Comparison of ENCODE assay signal across 8 cellular contexts in the genomic region with DNA sequence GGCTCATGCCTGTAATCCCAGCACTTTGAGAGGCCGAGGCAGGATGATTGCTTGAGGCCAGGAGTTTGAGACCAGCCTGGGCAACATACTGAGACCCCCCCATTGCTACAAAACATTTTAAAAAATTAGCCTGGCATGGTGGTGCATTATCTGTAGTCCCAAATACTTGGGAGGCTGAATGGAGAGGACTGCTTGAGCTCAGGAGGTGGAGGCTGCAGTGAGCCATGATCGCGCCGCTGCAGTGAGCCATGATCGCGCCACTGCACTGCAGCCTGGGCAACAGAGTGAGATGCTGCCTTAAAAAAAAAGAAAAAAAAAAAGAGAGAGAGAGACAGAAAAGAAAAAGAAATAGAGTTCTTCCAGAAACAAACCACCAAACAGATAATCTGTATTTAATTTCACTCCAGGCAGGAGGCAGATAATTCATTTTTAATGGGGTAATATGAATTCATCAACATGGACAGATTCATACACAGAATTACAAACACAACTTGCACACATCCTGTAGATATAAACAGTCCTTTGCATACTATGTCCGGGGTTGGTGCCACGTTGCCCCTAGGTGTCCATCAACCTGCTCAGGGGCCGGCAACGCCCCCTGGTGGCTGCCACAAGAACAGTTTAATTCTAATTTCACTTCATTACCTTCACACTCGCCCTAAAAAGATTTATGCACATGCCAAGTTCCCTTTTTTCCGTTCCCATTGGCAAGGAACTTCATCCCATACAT. TPM values are rescaled to one million over a fixed set of nuclear protein-coding genes. Genes with fewer than 3 reads are reported as not detected.
DNase-seq lines count a peak whose midpoint lies in the region; ATAC-seq and TF ChIP-seq lines count a peak whose summit lies in the region.

No MANE protein-coding gene starts in this region.

- POLR2A ChIA-PET in CD8-positive, alpha-beta T cell (lab: Charles Lee): interaction anchor here (1.0 kb wide), 1 partner anchor 23 kb away, joined by 3 read pairs; no protein-coding TSS in a partner anchor
- POLR2A ChIA-PET in activated B cell treated with CpG ODN at 0.5 μM for 24 hours (lab: Charles Lee): no interaction called here

- H3K27ac Mint-ChIP-seq in CD8-positive, alpha-beta T cell: no peak overlapping the region
- H3K27ac Mint-ChIP-seq in activated B cell treated with CpG ODN at 0.5 μM for 24 hours: no peak overlapping the region
- H3K27ac Mint-ChIP-seq in central memory CD8-positive, alpha-beta T cell (ENCODE audit: low read depth): no peak overlapping the region

- peak; percentile 91 for TF ChIP-seq CTCF in CD8-positive, alpha-beta T cell (IDR thresholded peaks at IDR 0.05)
- TF ChIP-seq CTCF in activated B cell treated with CpG ODN at 0.5 μM for 24 hours (IDR thresholded peaks at IDR 0.05) (peak; percentile 58), lower lobe of right lung (IDR thresholded peaks at IDR 0.05) (peak; percentile 85)

- ATAC-seq in CD8-positive, alpha-beta T cell: peak; percentile 66
- ATAC-seq in GM21576 (IDR thresholded peaks at IDR 0.05; ENCODE audit: unreplicated experiment) (peak; percentile 67), activated B cell treated with CpG ODN at 0.5 μM for 24 hours (ENCODE audit: low read depth) (peak; percentile 72), lower lobe of right lung (peak; percentile 68 to 75)
- peak; percentile 67 for ATAC-seq in central memory CD8-positive, alpha-beta T cell (replicated peaks; ENCODE audit: extremely low read depth, poor library complexity, severe bottlenecking)

- H3K9me3 ChIP-seq in CD8-positive, alpha-beta T cell (ENCODE audit: low read length): no peaks in the 10 kb centered on the region
- H3K9me3 ChIP-seq in lower lobe of right lung: no peaks in the 10 kb centered on the region

- H3K4me1 ChIP-seq in CD8-positive, alpha-beta T cell (ENCODE audit: insufficient read depth, low read length): peaks cover 7% of the 10 kb centered on the region
- H3K4me1 ChIP-seq in lower lobe of right lung: peaks cover 24% of the 10 kb centered on the region

- no peak overlapping the region for H3K4me3 Mint-ChIP-seq in CD8-positive, alpha-beta T cell
- no peak overlapping the region for H3K4me3 Mint-ChIP-seq in activated B cell treated with CpG ODN at 0.5 μM for 24 hours
- no peak overlapping the region for H3K4me3 Mint-ChIP-seq in central memory CD8-positive, alpha-beta T cell

- DNase-seq in CD8-positive, alpha-beta T cell: peak; percentile 13 to 78 (median 55)
- DNase-seq in NCI-H2029 (lab: John Stamatoyannopoulos, UW): peak; percentile 53
- peak; percentile 41 for DNase-seq in activated B cell treated with CpG ODN at 0.5 μM for 24 hours
- DNase-seq in central memory CD8-positive, alpha-beta T cell (ENCODE audit: low spot score in 2 of 2): peak; percentile 27 to 49
- peak; percentile 68 for DNase-seq in lower lobe of right lung
- DNase-seq in stimulated activated CD8-positive, alpha-beta memory T cell treated with anti-CD3 and anti-CD28 coated beads, Interleukin-4, amount 100 ng/mL, for 1 hour (ENCODE audit: low read depth in 2 of 2, low spot score in 1 of 2): peak; percentile 31 to 32
- DNase-seq in 8988T: no peak

- H3K4me1 Mint-ChIP-seq in CD8-positive, alpha-beta T cell (ENCODE audit: low read depth): peaks cover 22% of the 10 kb centered on the region
- peaks cover 9% of the 10 kb centered on the region for H3K4me1 Mint-ChIP-seq in activated B cell treated with CpG ODN at 0.5 μM for 24 hours
- H3K4me1 Mint-ChIP-seq in central memory CD8-positive, alpha-beta T cell: peaks cover 7% of the 10 kb centered on the region

- no peaks in the 10 kb centered on the region for H3K9me3 Mint-ChIP-seq in CD8-positive, alpha-beta T cell
- no peaks in the 10 kb centered on the region for H3K9me3 Mint-ChIP-seq in activated B cell treated with CpG ODN at 0.5 μM for 24 hours
- no peaks in the 10 kb centered on the region for H3K9me3 Mint-ChIP-seq in central memory CD8-positive, alpha-beta T cell

- CTCF ChIA-PET in CD8-positive, alpha-beta T cell (lab: Charles Lee): interaction anchor here (0.7 to 4.0 kb wide), 15 partner anchors 8 to 755 kb away, joined by 3 to 25 read pairs (median 4); a partner anchor contains a TSS
- CTCF ChIA-PET in activated B cell treated with CpG ODN at 0.5 μM for 24 hours (lab: Charles Lee): interaction anchor here (0.6 to 1.7 kb wide), 7 partner anchors 16 to 753 kb away, joined by 3 to 7 read pairs (median 4); a partner anchor contains a TSS

- H3K27me3 ChIP-seq in CD8-positive, alpha-beta T cell (ENCODE audit: insufficient read depth, low read length): no peaks in the 10 kb centered on the region
- H3K27me3 ChIP-seq in lower lobe of right lung (ENCODE audit: low read depth): no peaks in the 10 kb centered on the region

- intact Hi-C loops in CD8-positive, alpha-beta T cell (cut with DNase I, micrococcal nuclease): loop anchor here (1.0 to 10.0 kb wide), 3 partner anchors 23 to 1569 kb away; a partner anchor contains a TSS
- intact Hi-C loops in activated B cell treated with CpG ODN at 0.5 μM for 24 hours (cut with micrococcal nuclease) (loop anchor here (1.0 to 5.0 kb wide), 5 partner anchors 301 to 1563 kb away; no protein-coding TSS in a partner anchor), lower lobe of right lung (cut with DNase I) (no loop called here)

- H3K4me3 ChIP-seq in CD8-positive, alpha-beta T cell (ENCODE audit: low read depth, low read length): no peak overlapping the region
- H3K4me3 ChIP-seq in lower lobe of right lung: no peak overlapping the region

- H3K36me3 Mint-ChIP-seq in CD8-positive, alpha-beta T cell: no peaks in the 10 kb centered on the region
- H3K36me3 Mint-ChIP-seq in activated B cell treated with CpG ODN at 0.5 μM for 24 hours (ENCODE audit: low read depth): no peaks in the 10 kb centered on the region
- H3K36me3 Mint-ChIP-seq in central memory CD8-positive, alpha-beta T cell (ENCODE audit: insufficient read depth): no peaks in the 10 kb centered on the region

- H3K27ac ChIP-seq in CD8-positive, alpha-beta T cell (ENCODE audit: low read depth, low read length): no peak overlapping the region
- H3K27ac ChIP-seq in lower lobe of right lung: no peak overlapping the region

- no peaks in the 10 kb centered on the region for H3K36me3 ChIP-seq in CD8-positive, alpha-beta T cell (ENCODE audit: insufficient read depth, low read length)
- H3K36me3 ChIP-seq in lower lobe of right lung: peaks cover 6% of the 10 kb centered on the region

- H3K27me3 Mint-ChIP-seq in CD8-positive, alpha-beta T cell (ENCODE audit: low read depth): peaks cover 4% of the 10 kb centered on the region
- peaks cover 2% of the 10 kb centered on the region for H3K27me3 Mint-ChIP-seq in activated B cell treated with CpG ODN at 0.5 μM for 24 hours
- peaks cover 27% of the 10 kb centered on the region for H3K27me3 Mint-ChIP-seq in central memory CD8-positive, alpha-beta T cell

RNA-seq across cellular contexts. Expression of a gene that starts 15.9 kb away (rescaled TPM):
- not detected for total RNA-seq in CD8-positive, alpha-beta T cell
- 0.86 and 1.5 TPM in 2 replicates for total RNA-seq in activated B cell treated with CpG ODN at 0.5 μM for 24 hours
- total RNA-seq in lower lobe of right lung: 23.7 TPM

RNA-seq across cellular contexts. Expression of a gene that starts 22.7 kb away (rescaled TPM):
- 10 to 100 TPM; 33.8 to 38.8 TPM for total RNA-seq in CD8-positive, alpha-beta T cell
- total RNA-seq in activated B cell treated with CpG ODN at 0.5 μM for 24 hours (19.5 and 22.7 TPM in 2 replicates), lower lobe of right lung (10.1 TPM)

Comparison
In these comparisons a context has a peak if more than half of its experiments do, and no peak if none do; other contexts are left out.
1. RNA of a gene that starts 15.9 kb away (total RNA-seq): 23.7 TPM in lower lobe of right lung (single experiment); 0.86 to 1.5 TPM in activated B cell treated with CpG ODN at 0.5 μM for 24 hours and not detected in CD8-positive, alpha-beta T cell; every median in the first group is over 10 times any median in the second.
2. Peak in every context shown above with its lines, with median percentiles within 50 percentile points of each other: ATAC-seq and CTCF ChIP-seq.